8 cellular contexts compared by ENCODE assay signal in genomic region chr1:205749094-205749825, GRCh38. TPM values are rescaled to one million over a fixed set of nuclear protein-coding genes. Genes with fewer than 3 reads are reported as not detected.
DNase-seq lines count a peak whose midpoint lies in the region; ATAC-seq and TF ChIP-seq lines count a peak whose summit lies in the region.

No MANE protein-coding gene starts in this region.

- H3K9me2 ChIP-seq in PC-3 (replicated peaks; ENCODE audit: low read length) = no peaks in the 10 kb centered on the region

- ATAC-seq in GM21723 (IDR thresholded peaks at IDR 0.05; ENCODE audit: unreplicated experiment) = peak; percentile 78
- peak; percentile 81 for ATAC-seq in PC-3

- peak overlapping the region; percentile 49 for H2AFZ ChIP-seq in PC-3 (ENCODE audit: low read length)

- no peak for TF ChIP-seq CTCF in PC-3 (conservative IDR thresholded peaks at IDR 0.05; ENCODE audit: low read depth, low read length)

- H4K20me1 ChIP-seq in PC-3 (ENCODE audit: low read length) = peaks cover 46% of the 10 kb centered on the region

- H3K27me3 ChIP-seq in PC-3 (ENCODE audit: low read length) (no peaks in the 10 kb centered on the region), mucosa of rectum (ENCODE audit: control insufficient read depth in 2 of 2, insufficient read depth in 2 of 2, low read length in 2 of 2) (no peaks in the 10 kb centered on the region)

- no peaks in the 10 kb centered on the region for H3F3A ChIP-seq in PC-3 (ENCODE audit: low read length, unreplicated experiment)

- H3K4me1 ChIP-seq in PC-3 (ENCODE audit: insufficient read depth, low read length) (peaks cover 25% of the 10 kb centered on the region), mucosa of rectum (ENCODE audit: control insufficient read depth in 2 of 2, insufficient read depth in 2 of 2, low read length in 2 of 2) (peaks cover 14 to 22% of the 10 kb centered on the region in 2 donors)

- intact Hi-C loops in PC-3 (cut with micrococcal nuclease) = loop anchor here (5.0 kb wide), 1 partner anchor 37 kb away; no protein-coding TSS in a partner anchor

- peak overlapping the region; percentile 91 for H3K4me2 ChIP-seq in PC-3 (ENCODE audit: low read length)

- CTCF ChIA-PET in PC-3 (lab: Charles Lee) = no interaction called here

- H3K4me3 ChIP-seq in PC-3 (ENCODE audit: low read length) (peak overlapping the region; percentile 86), mucosa of rectum (ENCODE audit: low read length in 2 of 2) (peak overlapping the region; percentile 75 to 82)

- peak overlapping the region; percentile 81 for H3K27ac ChIP-seq in PC-3 (ENCODE audit: low read length)
- peak overlapping the region; percentile 97 to 98 for H3K27ac ChIP-seq in mucosa of rectum (ENCODE audit: low read depth in 2 of 2, low read length in 2 of 2)

- peak; percentile 78 for TF ChIP-seq POLR2A in erythroblast (IDR thresholded peaks at IDR 0.05; ENCODE audit: low read length)

- peaks cover 56% of the 10 kb centered on the region for H3K79me2 ChIP-seq in PC-3 (ENCODE audit: low read length)

- H3K9ac ChIP-seq in PC-3 (ENCODE audit: low read length) (peak overlapping the region; percentile 93), mucosa of rectum (ENCODE audit: low read depth in 1 of 2, low read length in 2 of 2) (peak overlapping the region; percentile 71 to 93)

- in situ Hi-C loops in KBM-7 (cut with MboI; ENCODE audit: low pct_unique_long_range_greater_than_20kb, low sequenced_read_pairs) = no loop called here

- no TSS peak for BruUV-seq in PC-3 (replicated peaks; lab: Mats Ljungman, UMichigan)

- peaks cover 20% of the 10 kb centered on the region; the same call in 1 of the 2 replicates for H3K36me3 ChIP-seq in PC-3 (ENCODE audit: low read depth, low read length)
- H3K36me3 ChIP-seq in mucosa of rectum (ENCODE audit: control insufficient read depth in 2 of 2, insufficient read depth in 2 of 2, low read length in 2 of 2) = peaks cover 0 to 5% of the 10 kb centered on the region in 2 donors

- H3K9me3 ChIP-seq in PC-3 (ENCODE audit: low read length) = no peaks in the 10 kb centered on the region
- no peaks in the 10 kb centered on the region for H3K9me3 ChIP-seq in mucosa of rectum (ENCODE audit: control insufficient read depth in 2 of 2, low read length in 2 of 2)

- DNase-seq in DMS53 (lab: John Stamatoyannopoulos, UW) (peak; percentile 99), KBM-7 (peak; percentile 97), PC-3 (peak; percentile 98), erythroblast (lab: John Stamatoyannopoulos, UW) (peak; percentile 96 to 97)
- peak; percentile 96 for DNase-seq in activated T-cell treated with anti-CD3 and anti-CD28 coated beads, Interleukin-2, amount 50 U/mL, for 1 hour
- peak; percentile 96 for DNase-seq in stimulated activated CD8-positive, alpha-beta memory T cell treated with anti-CD3 and anti-CD28 coated beads, Interleukin-4, amount 100 ng/mL, for 24 hours (ENCODE audit: low read depth)

- POLR2A ChIA-PET in PC-3 (lab: Charles Lee; ENCODE audit: unreplicated experiment) = interaction anchor here (0.7 kb wide), 2 partner anchors 206 to 228 kb away, joined by 3 to 5 read pairs; no protein-coding TSS in a partner anchor

RNA-seq across cellular contexts. Expression of gene NUCKS1, which starts 0.7 kb away (rescaled TPM):
- 101 and 122 TPM in 2 replicates for total RNA-seq in PC-3 (2014; rRNA removed)

RNA-seq across cellular contexts. Expression of gene RAB29, which starts 26.0 kb away (rescaled TPM):
- total RNA-seq in PC-3 (2014; rRNA removed) = 7.4 and 7.9 TPM in 2 replicates

Comparison
In these comparisons a context has a peak if more than half of its experiments do, and no peak if none do; other contexts are left out.
1. Peak in every context shown above with its lines: DNase-seq, ATAC-seq, H3K4me3 ChIP-seq and H3K27ac ChIP-seq.